Comparison of ENCODE assay signal across 8 cellular contexts in genomic region chr1:36134805-36135339, GRCh38. TPM values are rescaled to one million over a fixed set of nuclear protein-coding genes. Genes with fewer than 3 reads are reported as not detected.
A peak's percentile ranks its signal among the peaks of the same experiment; 100 is the strongest.
DNase-seq lines count a peak whose midpoint lies in the region; ATAC-seq, FAIRE-seq and TF ChIP-seq lines count a peak whose summit lies in the region.

No MANE protein-coding gene starts in this region.

- H3K4me1 ChIP-seq in BE2C (no peaks in the 10 kb centered on the region), mammary epithelial cell (ENCODE audit: insufficient read depth, low read length) (peaks cover 41% of the 10 kb centered on the region)

- no peaks in the 10 kb centered on the region for H3K27me3 ChIP-seq in BE2C
- no peaks in the 10 kb centered on the region for H3K27me3 ChIP-seq in mammary epithelial cell (ENCODE audit: insufficient read depth, low read length)

- intact Hi-C loops in mammary epithelial cell (cut with micrococcal nuclease): loop anchor here (1.0 kb wide), 2 partner anchors 36 to 53 kb away; no protein-coding TSS in a partner anchor

- H3K9me3 ChIP-seq in BE2C: no peaks in the 10 kb centered on the region
- H3K9me3 ChIP-seq in mammary epithelial cell (replicated peaks; ENCODE audit: insufficient read depth, low read length): no peaks in the 10 kb centered on the region

- DNase-seq in BE2C: peak; percentile 59
- DNase-seq in GM18507 (ENCODE audit: extremely low spot score, insufficient read length, low read depth): peak; percentile 32
- peak; percentile 26 for DNase-seq in RCC 7860 (ENCODE audit: low spot score)
- DNase-seq in mammary epithelial cell: peak; percentile 91
- DNase-seq in kidney glomerular epithelial cell (lab: John Stamatoyannopoulos, UW): peak; percentile 23
- DNase-seq in stimulated activated naive CD8-positive, alpha-beta T cell treated with anti-CD3 and anti-CD28 coated beads, Interleukin-15, amount 100 ng/mL, for 72 hours: peak; percentile 52 to 57

- H3K4me3 Mint-ChIP-seq in stimulated activated naive CD8-positive, alpha-beta T cell treated with anti-CD3 and anti-CD28 coated beads, Interleukin-15, amount 100 ng/mL, for 72 hours: no peak overlapping the region

- H3K27ac ChIP-seq in mammary epithelial cell (ENCODE audit: insufficient read depth, low read depth, low read length): peak overlapping the region; percentile 79

- 17% methylated on average over 2 of the region's 3 CpGs for WGBS in mammary epithelial cell (ENCODE audit: low coverage, missing lambda C conversion rate)

- FAIRE-seq in GM18507 (lab: Jason Lieb, UNC): peak; percentile 59
- FAIRE-seq in RCC 7860 (lab: Jason Lieb, UNC): no peak

- H3K36me3 ChIP-seq in BE2C (no peaks in the 10 kb centered on the region; the same call in 1 of the 2 replicates), mammary epithelial cell (ENCODE audit: insufficient read depth, low read length) (peaks cover 17% of the 10 kb centered on the region)

- no peaks in the 10 kb centered on the region for H3K27me3 Mint-ChIP-seq in stimulated activated naive CD8-positive, alpha-beta T cell treated with anti-CD3 and anti-CD28 coated beads, Interleukin-15, amount 100 ng/mL, for 72 hours

- H3K4me2 ChIP-seq in mammary epithelial cell (ENCODE audit: insufficient read depth, low read depth, low read length): peak overlapping the region; percentile 27

- H3K27ac Mint-ChIP-seq in stimulated activated naive CD8-positive, alpha-beta T cell treated with anti-CD3 and anti-CD28 coated beads, Interleukin-15, amount 100 ng/mL, for 72 hours: peak overlapping the region in 1 of 2 donors; percentile 22

- BruUV-seq in mammary epithelial cell (replicated peaks; lab: Mats Ljungman, UMichigan): no TSS peak

- H3K4me1 Mint-ChIP-seq in stimulated activated naive CD8-positive, alpha-beta T cell treated with anti-CD3 and anti-CD28 coated beads, Interleukin-15, amount 100 ng/mL, for 72 hours: peaks cover 14% of the 10 kb centered on the region

- peaks cover 17% of the 10 kb centered on the region for H3K79me2 ChIP-seq in mammary epithelial cell (ENCODE audit: insufficient read depth, low read length)

- peak overlapping the region; percentile 63 for H2AFZ ChIP-seq in mammary epithelial cell (ENCODE audit: low read depth, low read length)

- no peak overlapping the region for H3K4me3 ChIP-seq in BE2C (ENCODE audit: low read depth, low read length)
- no peak overlapping the region for H3K4me3 ChIP-seq in mammary epithelial cell (replicated peaks in 1 of 3; ENCODE audit: insufficient read depth in 1 of 3, low read depth in 2 of 3, low read length in 3 of 3)

- dilution Hi-C loops in mammary epithelial cell (cut with HindIII; ENCODE audit: low sequenced_read_pairs): loop anchor here (5.0 kb wide), 1 partner anchor 157 kb away; no protein-coding TSS in a partner anchor

- in situ Hi-C loops in mammary epithelial cell (cut with MboI; ENCODE audit: low sequenced_read_pairs in 2 of 2): no loop called here

- peak; percentile 67 for TF ChIP-seq CTCF in BE2C (IDR thresholded peaks at IDR 0.05; ENCODE audit: low read depth, low read length)
- peak; percentile 62 to 64 for TF ChIP-seq CTCF in mammary epithelial cell (conservative IDR thresholded peaks at IDR 0.05 in 1 of 2, IDR thresholded peaks at IDR 0.05 in 1 of 2; ENCODE audit: extremely low read depth in 1 of 2, insufficient read depth in 1 of 2, low read depth in 1 of 2, low read length in 2 of 2)

- CTCF ChIA-PET in mammary epithelial cell (lab: Charles Lee; ENCODE audit: low non-redundant PET): interaction anchor here (0.6 to 1.4 kb wide), 9 partner anchors 14 to 252 kb away, joined by 3 to 21 read pairs (median 5); partner anchors contain the start of genes AGO1 and TRAPPC3

- peak overlapping the region; percentile 51 for H3K9ac ChIP-seq in mammary epithelial cell (ENCODE audit: insufficient read depth, low read length)

- H3K9me3 Mint-ChIP-seq in stimulated activated naive CD8-positive, alpha-beta T cell treated with anti-CD3 and anti-CD28 coated beads, Interleukin-15, amount 100 ng/mL, for 72 hours: no peaks in the 10 kb centered on the region

- peak; percentile 91 for ATAC-seq in stimulated activated naive CD8-positive, alpha-beta T cell treated with anti-CD3 and anti-CD28 coated beads, Interleukin-15, amount 100 ng/mL, for 72 hours
- ATAC-seq in HG03442 (IDR thresholded peaks at IDR 0.05; ENCODE audit: unreplicated experiment) (no peak), HG03039 (IDR thresholded peaks at IDR 0.05; ENCODE audit: unreplicated experiment) (no peak)

- no peaks in the 10 kb centered on the region for H4K20me1 ChIP-seq in mammary epithelial cell (ENCODE audit: insufficient read depth, low read length)

RNA-seq across cellular contexts. Expression of gene COL8A2, which starts 9.8 kb away (rescaled TPM):
- 0.12 TPM for polyA plus RNA-seq in BE2C (2012; ENCODE audit: insufficient read depth, insufficient read length, low read depth)
- total RNA-seq in mammary epithelial cell: 10 to 100 TPM in 1 of 2 donors, under 1 TPM in 1; 0.94 to 13.3 TPM
- polyA plus RNA-seq in mammary epithelial cell: 0.28 TPM
- polyA minus RNA-seq in mammary epithelial cell: not detected

RNA-seq across cellular contexts. Expression of gene TRAPPC3, which starts 14.4 kb away (rescaled TPM):
- polyA plus RNA-seq in BE2C (2012; ENCODE audit: insufficient read depth, insufficient read length, low read depth): 102 TPM
- 10 to 100 TPM; 73.2 to 96.5 TPM for total RNA-seq in mammary epithelial cell
- 107 TPM for polyA plus RNA-seq in mammary epithelial cell
- 41.7 TPM for polyA minus RNA-seq in mammary epithelial cell

RNA-seq across cellular contexts. Expression of gene MAP7D1, which starts 21.1 kb away (rescaled TPM):
- polyA plus RNA-seq in BE2C (2012; ENCODE audit: insufficient read depth, insufficient read length, low read depth): 125 TPM
- total RNA-seq in mammary epithelial cell: 100 to 1,000 TPM in 1 of 2 donors, 10 to 100 TPM in 1; 99.4 to 331 TPM
- 129 TPM for polyA plus RNA-seq in mammary epithelial cell
- polyA minus RNA-seq in mammary epithelial cell: 116 TPM

RNA-seq across cellular contexts. Expression of gene ADPRS, which starts 46.2 kb away (rescaled TPM):
- polyA plus RNA-seq in BE2C (2012; ENCODE audit: insufficient read depth, insufficient read length, low read depth): 68.2 TPM
- 10 to 100 TPM; 33.7 to 34.3 TPM for total RNA-seq in mammary epithelial cell
- 50.7 TPM for polyA plus RNA-seq in mammary epithelial cell
- polyA minus RNA-seq in mammary epithelial cell: 8.3 TPM

RNA-seq across cellular contexts. Expression of gene TEKT2, which starts 51.0 kb away (rescaled TPM):
- 1.7 TPM for polyA plus RNA-seq in BE2C (2012; ENCODE audit: insufficient read depth, insufficient read length, low read depth)
- total RNA-seq in mammary epithelial cell: not detected
- polyA plus RNA-seq in mammary epithelial cell: not detected
- polyA minus RNA-seq in mammary epithelial cell: not detected

Comparison
In these comparisons a context has a peak if more than half of its experiments do, and no peak if none do; other contexts are left out.
1. DNase-seq: peak in every context shown above with its lines; median percentile 91 in mammary epithelial cell; 59 in BE2C; 54 in stimulated activated naive CD8-positive, alpha-beta T cell treated with anti-CD3 and anti-CD28 coated beads, Interleukin-15, amount 100 ng/mL, for 72 hours; 32 in GM18507; 26 in RCC 7860; 23 in kidney glomerular epithelial cell.